In genomic region chr10:15587271-15587670, GRCh38 we compare ENCODE assay signal across 34 cellular contexts.
"Had no signal": no experiment of that assay in that cellular context is flagged by ENCODE, and none has a peak within 500 bp of the region (broad histone marks: within the 10 kb centered on the region; RNA-seq: fewer than 3 reads in every experiment).

No MANE protein-coding gene starts in this region.

- H3K36me3 ChIP-seq: adrenal gland, brain microvascular endothelial cell, breast epithelium, cardiac muscle cell had no signal

- H3K27ac ChIP-seq: adrenal gland, body of pancreas, brain microvascular endothelial cell, cardiac muscle cell had no signal

- H3K4me1 ChIP-seq: adrenal gland, body of pancreas, breast epithelium had no signal

- H3K4me3 ChIP-seq: adrenal gland, ascending aorta, body of pancreas, breast epithelium, cardiac muscle cell had no signal

- H3K9me3 ChIP-seq: adrenal gland, ascending aorta, body of pancreas had no signal

- ATAC-seq: activated naive CD4-positive, alpha-beta T cell treated with anti-CD3 and anti-CD28 coated beads, Interleukin-2, amount 50 U/mL, for 72 hours; activated naive CD8-positive, alpha-beta T cell treated with anti-CD3 and anti-CD28 coated beads, Interleukin-2, amount 50 U/mL, for 24 hours; activated T-cell treated with anti-CD3 and anti-CD28 coated beads, Interleukin-2, amount 50 U/mL, for 4 hours; activated T-cell treated with anti-CD3 and anti-CD28 coated beads, Interleukin-2, amount 50 U/mL, for 72 hours; activated T-helper 17 cell treated with anti-CD3 and anti-CD28 coated beads, Interleukin-2, amount 50 U/mL, for 72 hours; body of pancreas had no signal

- FAIRE-seq: astrocyte, bronchial epithelial cell had no signal

- H3K27me3 ChIP-seq: adrenal gland, ascending aorta, body of pancreas, brain microvascular endothelial cell, breast epithelium, cardiac muscle cell had no signal

- DNase-seq: activated effector memory CD4-positive, alpha-beta T cell treated with anti-CD3 and anti-CD28 coated beads, Interleukin-2, amount 50 U/mL, for 16 hours; activated effector memory CD4-positive, alpha-beta T cell treated with Interleukin-2 at 50 U/mL for 16 hours; activated gamma-delta T cell; activated gamma-delta T cell treated with Interleukin-2 at 50 U/mL for 16 hours; activated naive CD4-positive, alpha-beta T cell; activated naive CD4-positive, alpha-beta T cell treated with anti-CD3 and anti-CD28 coated beads for 36 hours; activated naive CD4-positive, alpha-beta T cell treated with anti-CD3 and anti-CD28 coated beads, Interleukin-2, amount 10 ng/mL, durations not matched to agents 7 days and 5 days; activated naive CD4-positive, alpha-beta T cell treated with anti-CD3 and anti-CD28 coated beads, Interleukin-2, amount 50 U/mL, for 16 hours; activated naive CD4-positive, alpha-beta T cell treated with Interleukin-2 at 50 U/mL for 16 hours; activated naive CD8-positive, alpha-beta T cell treated with anti-CD3 and anti-CD28 coated beads for 36 hours; activated naive CD8-positive, alpha-beta T cell treated with anti-CD3 and anti-CD28 coated beads, Interleukin-2, amount 10 ng/mL, durations not matched to agents 7 days and 5 days; activated naive CD8-positive, alpha-beta T cell treated with anti-CD3 and anti-CD28 coated beads, Interleukin-2, amount 50 U/mL, for 24 hours; activated T-cell treated with anti-CD3 and anti-CD28 coated beads, Interleukin-2, amount 50 U/mL, for 1 hour; activated T-cell treated with anti-CD3 and anti-CD28 coated beads, Interleukin-2, amount 50 U/mL, for 24 hours; activated T-cell treated with anti-CD3 and anti-CD28 coated beads, Interleukin-2, amount 50 U/mL, for 4 hours; activated T-cell treated with anti-CD3 and anti-CD28 coated beads, Interleukin-2, amount 50 U/mL, for 48 hours; activated T-cell treated with anti-CD3 and anti-CD28 coated beads, Interleukin-2, amount 50 U/mL, for 72 hours; adrenal gland; amniotic stem cell; amygdala; anterior cingulate cortex; aorta; body of pancreas; brain microvascular endothelial cell; caudate nucleus; central memory CD4-positive, alpha-beta T cell; cerebellar nuclear complex had no signal
